Comparison of ENCODE assay signal across 14 cellular contexts in genomic region chr3:53744351-53744750, GRCh38.
A peak's percentile ranks its signal among the peaks of the same experiment; 100 is the strongest.
DNase-seq lines count a peak whose midpoint lies in the region; ATAC-seq and TF ChIP-seq lines count a peak whose summit lies in the region.
"Had no signal": no experiment of that assay in that cellular context is flagged by ENCODE, and none has a peak within 500 bp of the region (broad histone marks: within the 10 kb centered on the region; RNA-seq: fewer than 3 reads in every experiment).

No MANE protein-coding gene starts in this region.

- no peaks in the 10 kb centered on the region for H3K36me3 Mint-ChIP-seq in endodermal cell (ENCODE audit: low read depth)
- H3K36me3 Mint-ChIP-seq: IgD-negative memory B cell had no signal

- H3K36me3 ChIP-seq in endodermal cell (ENCODE audit: control insufficient read depth, insufficient read depth, low read length) (no peaks in the 10 kb centered on the region), right atrium auricular region (no peaks in the 10 kb centered on the region), PC-9 (ENCODE audit: low read depth) (no peaks in the 10 kb centered on the region)
- H3K36me3 ChIP-seq: gastroesophageal sphincter, prostate gland had no signal

- H3K4me1 ChIP-seq in endodermal cell (ENCODE audit: control insufficient read depth, insufficient read depth, low read length) (no peaks in the 10 kb centered on the region), right atrium auricular region (no peaks in the 10 kb centered on the region), PC-9 (replicated peaks; ENCODE audit: insufficient read depth) (no peaks in the 10 kb centered on the region)
- H3K4me1 ChIP-seq: gastroesophageal sphincter, prostate gland, tibial nerve had no signal

- no TSS peak for BruUV-seq in PC-9 (replicated peaks; lab: Mats Ljungman, UMichigan)

- WGBS in endodermal cell (ENCODE audit: insufficient coverage in 1 of 2, insufficient read length in 1 of 2), 2 experiments: 70 to 85% methylated on average over 5 to 8 of the region's 8 CpGs

- peaks cover 17% of the 10 kb centered on the region for H3K4me1 Mint-ChIP-seq in endodermal cell
- H3K4me1 Mint-ChIP-seq: central memory CD8-positive, alpha-beta T cell had no signal

- no peak overlapping the region for H3K4me3 Mint-ChIP-seq in endodermal cell
- H3K4me3 Mint-ChIP-seq: central memory CD8-positive, alpha-beta T cell; IgD-negative memory B cell had no signal

- TF ChIP-seq CTCF in endodermal cell (conservative IDR thresholded peaks at IDR 0.05) (peak; percentile 56), right atrium auricular region (IDR thresholded peaks at IDR 0.05) (no peak), PC-9 (conservative IDR thresholded peaks at IDR 0.05) (no peak)

- H3K27ac ChIP-seq in endodermal cell (ENCODE audit: low read depth, low read length) (no peak overlapping the region), right atrium auricular region (no peak overlapping the region), PC-9 (no peak overlapping the region)
- H3K27ac ChIP-seq: gastroesophageal sphincter, lower lobe of right lung, prostate gland, tibial nerve had no signal

- H3K9ac ChIP-seq in endodermal cell (ENCODE audit: extremely low read depth, low read length, poor library complexity, severe bottlenecking): no peak overlapping the region

- H3K4me3 ChIP-seq in endodermal cell (ENCODE audit: low read length) (no peak overlapping the region), right atrium auricular region (no peak overlapping the region), PC-9 (no peak overlapping the region)
- H3K4me3 ChIP-seq: gastroesophageal sphincter, lower lobe of right lung, prostate gland, tibial nerve had no signal

- no peak overlapping the region for H3K4me2 ChIP-seq in PC-9

- POLR2A ChIA-PET in PC-9 (lab: Charles Lee; ENCODE audit: unreplicated experiment): no interaction called here

- peak; percentile 33 for DNase-seq in cardiac septum (ENCODE audit: low spot score)
- no peak for DNase-seq in Right ventricle myocardium inferior (ENCODE audit: missing footprints)
- peak; percentile 88 for DNase-seq in NCI-H345 (lab: John Stamatoyannopoulos, UW)
- DNase-seq in endodermal cell: peak; percentile 78
- DNase-seq in right atrium auricular region (ENCODE audit: low spot score): no peak
- DNase-seq in activated naive CD4-positive, alpha-beta T cell (lab: John Stamatoyannopoulos, UW): no peak
- no peak for DNase-seq in PC-9
- DNase-seq: lower lobe of right lung had no signal

- intact Hi-C loops in cardiac septum (cut with DNase I) (no loop called here), Right ventricle myocardium inferior (cut with DNase I) (no loop called here), PC-9 (cut with micrococcal nuclease; ENCODE audit: unreplicated experiment) (no loop called here)

- H3K9me3 Mint-ChIP-seq in endodermal cell: no peaks in the 10 kb centered on the region
- H3K9me3 Mint-ChIP-seq: central memory CD8-positive, alpha-beta T cell had no signal

- no peak overlapping the region for H2AFZ ChIP-seq in PC-9

- CTCF ChIA-PET in PC-9 (lab: Charles Lee): no interaction called here

- no peak for ATAC-seq in Right ventricle myocardium inferior
- ATAC-seq in HG03039 (IDR thresholded peaks at IDR 0.05; ENCODE audit: unreplicated experiment): no peak
- ATAC-seq: gastroesophageal sphincter had no signal

- H3K27me3 ChIP-seq in endodermal cell (ENCODE audit: control insufficient read depth, insufficient read depth, low read length, poor library complexity, severe bottlenecking): no peaks in the 10 kb centered on the region
- H3K27me3 ChIP-seq in right atrium auricular region: no peaks in the 10 kb centered on the region
- H3K27me3 ChIP-seq in PC-9 (ENCODE audit: insufficient read depth, low read depth): peaks cover 80% of the 10 kb centered on the region
- H3K27me3 ChIP-seq: gastroesophageal sphincter, tibial nerve had no signal

- H3K9me2 ChIP-seq in PC-9 (ENCODE audit: insufficient read depth): no peaks in the 10 kb centered on the region

- H3K9me3 ChIP-seq in endodermal cell (ENCODE audit: control insufficient read depth, low read length): no peaks in the 10 kb centered on the region
- no peaks in the 10 kb centered on the region for H3K9me3 ChIP-seq in right atrium auricular region
- no peaks in the 10 kb centered on the region for H3K9me3 ChIP-seq in PC-9 (ENCODE audit: insufficient read depth, low read depth)
- H3K9me3 ChIP-seq: gastroesophageal sphincter, lower lobe of right lung, prostate gland, tibial nerve had no signal

- no peak overlapping the region for H3K27ac Mint-ChIP-seq in endodermal cell
- H3K27ac Mint-ChIP-seq: IgD-negative memory B cell had no signal

- no peaks in the 10 kb centered on the region for H4K20me1 ChIP-seq in PC-9 (ENCODE audit: insufficient read depth)

- H3F3A ChIP-seq in PC-9 (ENCODE audit: insufficient read depth, low read depth): no peaks in the 10 kb centered on the region

- H3K79me2 ChIP-seq in PC-9 (ENCODE audit: low read depth): no peaks in the 10 kb centered on the region

- peaks cover 4% of the 10 kb centered on the region for H3K27me3 Mint-ChIP-seq in endodermal cell (ENCODE audit: insufficient read depth)
- H3K27me3 Mint-ChIP-seq: IgD-negative memory B cell had no signal

Comparison
In these comparisons a context has a peak if more than half of its experiments do, and no peak if none do; other contexts are left out.
1. DNase-seq: peak in cardiac septum (single experiment), NCI-H345 (single experiment) and endodermal cell (single experiment); none in Right ventricle myocardium inferior (single experiment), right atrium auricular region (single experiment), activated naive CD4-positive, alpha-beta T cell (0 of 4) and PC-9 (0 of 2).